In genomic region chr6:52124126-52125121, GRCh38 we compare ENCODE assay signal across 14 cellular contexts. TPM values are rescaled to one million over a fixed set of nuclear protein-coding genes. Genes with fewer than 3 reads are reported as not detected.
DNase-seq lines count a peak whose midpoint lies in the region; ATAC-seq, FAIRE-seq and TF ChIP-seq lines count a peak whose summit lies in the region.
"Had no signal": no experiment of that assay in that cellular context is flagged by ENCODE, and none has a peak within 500 bp of the region (broad histone marks: within the 10 kb centered on the region; RNA-seq: fewer than 3 reads in every experiment).

No MANE protein-coding gene starts in this region.

- H3K9ac ChIP-seq in K562 (ENCODE audit: insufficient read depth in 1 of 2, low read depth in 2 of 2, low read length in 2 of 2) = no peak overlapping the region
- no peak overlapping the region for H3K9ac ChIP-seq in neural cell (ENCODE audit: low read length)

- peaks cover 53% of the 10 kb centered on the region for H3K4me1 Mint-ChIP-seq in Calu3 (ENCODE audit: low read depth, unreplicated experiment)
- H3K4me1 Mint-ChIP-seq in chondrocyte (ENCODE audit: low read depth) = no peaks in the 10 kb centered on the region
- H3K4me1 Mint-ChIP-seq: IgD-negative memory B cell had no signal

- DNase-seq in Calu3 = peak; percentile 28
- no peak for DNase-seq in K562 (ENCODE audit: extremely low read depth in 1 of 4, low spot score in 3 of 4)
- peak; percentile 92 for DNase-seq in kidney glomerular epithelial cell (lab: John Stamatoyannopoulos, UW)
- no peak for DNase-seq in chondrocyte (ENCODE audit: low spot score)
- no peak for DNase-seq in NCI-H2227 (lab: John Stamatoyannopoulos, UW; ENCODE audit: unreplicated experiment)
- DNase-seq: NCI-H187 treated with DMSO at 0.1 percent for 48 hours, NCI-H446 treated with DMSO at 0.1 percent for 48 hours, NCI-H748 treated with DMSO at 0.1 percent for 48 hours, PC-9 had no signal

- FAIRE-seq in K562 (lab: Jason Lieb, UNC) = no peak

- H4K20me1 ChIP-seq in K562 (replicated peaks; ENCODE audit: control insufficient read depth, insufficient read depth, low read length) = no peaks in the 10 kb centered on the region
- no peaks in the 10 kb centered on the region for H4K20me1 ChIP-seq in neural cell (ENCODE audit: insufficient read depth)

- peak overlapping the region; percentile 51 for H3K27ac Mint-ChIP-seq in Calu3 (ENCODE audit: unreplicated experiment)
- H3K27ac Mint-ChIP-seq in chondrocyte (ENCODE audit: unreplicated experiment) = no peak overlapping the region
- H3K27ac Mint-ChIP-seq: IgD-negative memory B cell had no signal

- no peaks in the 10 kb centered on the region for H3K9me2 ChIP-seq in neural cell (ENCODE audit: insufficient read depth, low read length)

- H3K9me3 ChIP-seq in K562 (replicated peaks; ENCODE audit: control insufficient read depth, insufficient read depth, low read depth, low read length) (no peaks in the 10 kb centered on the region), neural cell (ENCODE audit: low read length) (no peaks in the 10 kb centered on the region)

- no peak for ATAC-seq in K562
- no peak for ATAC-seq in HG03139 (IDR thresholded peaks at IDR 0.05; ENCODE audit: unreplicated experiment)

- H3F3A ChIP-seq in neural cell (ENCODE audit: insufficient read depth, low read length, poor library complexity, severe bottlenecking) = no peaks in the 10 kb centered on the region

- H3K9me3 Mint-ChIP-seq in Calu3 (ENCODE audit: low read depth, unreplicated experiment) = no peaks in the 10 kb centered on the region
- H3K9me3 Mint-ChIP-seq in chondrocyte (ENCODE audit: low read depth) = peaks cover 3% of the 10 kb centered on the region

- TF ChIP-seq POLR2A in K562 (conservative IDR thresholded peaks at IDR 0.05) = no peak

- no peaks in the 10 kb centered on the region for H3K4me1 ChIP-seq in K562 (replicated peaks in 1 of 2; ENCODE audit: control insufficient read depth in 2 of 2, insufficient read depth in 2 of 2, low read length in 2 of 2)

- POLR2A ChIA-PET in K562 (lab: Yijun Ruan, JAX) = no interaction called here

- no peaks in the 10 kb centered on the region for H3K79me2 ChIP-seq in K562 (ENCODE audit: control insufficient read depth, insufficient read depth, low read length)
- no peaks in the 10 kb centered on the region for H3K79me2 ChIP-seq in neural cell (replicated peaks; ENCODE audit: insufficient read depth, low read length)

- TF ChIP-seq EP300 in K562 (IDR thresholded peaks at IDR 0.05; ENCODE audit: low read length) (no peak), neural cell (conservative IDR thresholded peaks at IDR 0.05; ENCODE audit: poor library complexity, severe bottlenecking) (peak; percentile 41)

- H3K27me3 ChIP-seq in K562 (ENCODE audit: control insufficient read depth in 2 of 2, insufficient read depth in 2 of 2, low read length in 2 of 2) = no peaks in the 10 kb centered on the region
- no peaks in the 10 kb centered on the region for H3K27me3 ChIP-seq in neural cell (ENCODE audit: insufficient read depth, low read depth, low read length)

- no peaks in the 10 kb centered on the region for H3K9me1 ChIP-seq in K562 (ENCODE audit: control insufficient read depth, insufficient read depth, low read length)

- H3K4me2 ChIP-seq in K562 (ENCODE audit: insufficient read depth, low read length) (no peak overlapping the region), neural cell (ENCODE audit: low read length) (no peak overlapping the region)
- H3K4me2 ChIP-seq: PC-9 had no signal

- 0% methylated on average over 3 of the region's 3 CpGs for WGBS in K562 (ENCODE audit: insufficient coverage, low coverage, missing lambda C conversion rate)

- H3K4me3 ChIP-seq in K562 (no peak overlapping the region), neural cell (ENCODE audit: low read length) (no peak overlapping the region)
- H3K4me3 ChIP-seq: PC-9 had no signal

- H3K36me3 ChIP-seq in K562 (ENCODE audit: control insufficient read depth, insufficient read depth, low read length) (no peaks in the 10 kb centered on the region), neural cell (ENCODE audit: insufficient read depth, low read length) (no peaks in the 10 kb centered on the region)

- H3K36me3 Mint-ChIP-seq in Calu3 (ENCODE audit: insufficient read depth, unreplicated experiment) = no peaks in the 10 kb centered on the region
- no peaks in the 10 kb centered on the region for H3K36me3 Mint-ChIP-seq in chondrocyte (ENCODE audit: low read depth)
- H3K36me3 Mint-ChIP-seq: IgD-negative memory B cell had no signal

- peak overlapping the region; percentile 37 for H3K4me3 Mint-ChIP-seq in Calu3 (ENCODE audit: low read depth, unreplicated experiment)
- H3K4me3 Mint-ChIP-seq in chondrocyte (ENCODE audit: unreplicated experiment) = no peak overlapping the region
- H3K4me3 Mint-ChIP-seq: IgD-negative memory B cell had no signal

- H2AFZ ChIP-seq in K562 (ENCODE audit: low read depth, low read length) = no peak overlapping the region
- no peak overlapping the region for H2AFZ ChIP-seq in neural cell (ENCODE audit: low read depth, low read length)
- H2AFZ ChIP-seq: PC-9 had no signal

- in situ Hi-C loops in K562 (cut with MboI) = no loop called here

- H3K27ac ChIP-seq in K562 (ENCODE audit: extremely low read depth, low read depth, low read length) (no peak overlapping the region), neural cell (ENCODE audit: low read length) (no peak overlapping the region)
- H3K27ac ChIP-seq: C4-2B, PC-9 had no signal

- BruUV-seq in Calu3 (replicated peaks; lab: Mats Ljungman, UMichigan) (no TSS peak), K562 (replicated peaks; lab: Mats Ljungman, UMichigan) (no TSS peak)

- no peak for TF ChIP-seq RAD21 in K562 (CRISPR knock-in tag; conservative IDR thresholded peaks at IDR 0.05 in 1 of 2, IDR thresholded peaks at IDR 0.05 in 1 of 2)
- TF ChIP-seq RAD21 in neural cell (conservative IDR thresholded peaks at IDR 0.05) = no peak

- no peak for TF ChIP-seq CTCF in Calu3 (IDR thresholded peaks at IDR 0.05; ENCODE audit: unreplicated experiment)
- TF ChIP-seq CTCF in K562 (IDR thresholded peaks at IDR 0.05 in 2 of 3, conservative IDR thresholded peaks at IDR 0.05 in 1 of 3; ENCODE audit: insufficient read depth in 2 of 3, low read depth in 1 of 3, low read length in 3 of 3) = no peak
- TF ChIP-seq CTCF in neural cell (IDR thresholded peaks at IDR 0.05; ENCODE audit: poor library complexity, severe bottlenecking) = no peak
- no peak for TF ChIP-seq CTCF in chondrocyte (IDR thresholded peaks at IDR 0.05)

- CTCF ChIA-PET in Calu3 (lab: Charles Lee) = interaction anchor here (0.8 to 1.7 kb wide), 5 partner anchors 9 to 147 kb away, joined by 3 to 5 read pairs (median 5); partner anchors contain the start of gene PKHD1
- CTCF ChIA-PET in K562 (lab: Yijun Ruan, JAX; ENCODE audit: low intra/inter-chr PET ratio) = no interaction called here

- H3K27me3 Mint-ChIP-seq in Calu3 (ENCODE audit: unreplicated experiment) (no peaks in the 10 kb centered on the region), chondrocyte (ENCODE audit: low read depth) (peaks cover 21% of the 10 kb centered on the region)

- intact Hi-C loops in Calu3 (cut with micrococcal nuclease; ENCODE audit: unreplicated experiment) = no loop called here
- intact Hi-C loops in K562 (cut with micrococcal nuclease) = no loop called here

TF ChIP-seq in K562, 482 proteins besides CTCF, POLR2A, EP300 and RAD21:
- TF ChIP-seq SRSF3 (IDR thresholded peaks at IDR 0.05; ENCODE audit: insufficient read depth, low read length) = no peak
- TF ChIP-seq MEIS2 (IDR thresholded peaks at IDR 0.05; ENCODE audit: partially characterized antibody) = peak; percentile 11
TF ChIP-seq in K562: peak in this region for 1.

TF ChIP-seq in neural cell, 6 proteins besides CTCF, POLR2A, EP300 and RAD21 (continues in another document):
- TF ChIP-seq EZH2 (IDR thresholded peaks at IDR 0.05; ENCODE audit: borderline replicate concordance, insufficient read depth, low read length, poor library complexity, severe bottlenecking) = no peak
- TF ChIP-seq TAF1 (IDR thresholded peaks at IDR 0.05; ENCODE audit: low read depth) = no peak

RNA-seq across cellular contexts. Expression of gene PKHD1, which starts 37.0 kb away (rescaled TPM):
- 23.7 and 25.2 TPM in 2 replicates for total RNA-seq in Calu3 (2022)
- 0.05 and 0.07 TPM in 2 replicates for total RNA-seq in K562 (2011; cell fraction: chromatin; rRNA removed; ENCODE audit: low replicate concordance)
- total RNA-seq in K562 (2011; cell fraction: nucleolus; rRNA removed) = under 0.01 TPM in 2 replicates
- under 0.01 TPM in 1 of 2 replicates, not detected in the other for total RNA-seq in K562 (2011; cell fraction: nucleoplasm; rRNA removed)
- total RNA-seq in K562 (2014; rRNA removed) = not detected in 2 replicates
- under 0.01 TPM in 1 of 2 replicates, not detected in the other for total RNA-seq in K562 (2014; rRNA removed; fragmentation: Illumina TruSeq; extraction: Trizol)
- 0.04 TPM in 1 of 2 replicates, not detected in the other for total RNA-seq in K562 (2015; rRNA removed; fragmentation: Illumina TruSeq; extraction: Trizol)
- total RNA-seq in K562 (2021) = 0.02 TPM in 1 of 2 replicates, not detected in the other
- under 0.01 and 0.01 TPM in 2 replicates for polyA plus RNA-seq in K562 (2011; rRNA removed)
- polyA plus RNA-seq in K562 (2011; cell fraction: cytosol; rRNA removed) = not detected in 2 replicates
- 0.01 and 0.06 TPM in 2 replicates for polyA plus RNA-seq in K562 (2011; cell fraction: nucleus; rRNA removed)
- 0.01 and 0.04 TPM in 2 replicates for polyA plus RNA-seq in K562 (2012)
- polyA plus RNA-seq in K562 (2014; fragmentation: Illumina TruSeq; extraction: Trizol) = 0.01 TPM in 1 of 2 replicates, not detected in the other
- not detected for polyA plus RNA-seq in K562 (2014; fragmentation: Nextera tagmentation; extraction: Ambion mirVana)
- 0.01 TPM in 1 of 2 replicates, not detected in the other for polyA plus RNA-seq in K562 (2014; rRNA removed)
- 0.04 TPM in 1 of 2 replicates, not detected in the other for polyA minus RNA-seq in K562 (2011; rRNA and poly(A)+ RNA removed)
- not detected in 2 replicates for polyA minus RNA-seq in K562 (2011; cell fraction: cytosol; rRNA and poly(A)+ RNA removed)
- polyA minus RNA-seq in K562 (2011; cell fraction: nucleus; rRNA and poly(A)+ RNA removed) = under 0.01 TPM in 1 of 2 replicates, not detected in the other
- polyA plus RNA-seq in neural cell = not detected in 2 replicates
- under 0.01 TPM in 1 of 2 replicates, not detected in the other for polyA minus RNA-seq in neural cell
- not detected in 3 replicates for total RNA-seq in chondrocyte
- total RNA-seq: H4, PC-9 had no signal
- polyA plus RNA-seq: IgD-negative memory B cell had no signal

Comparison
In these comparisons a context has a peak if more than half of its experiments do, and no peak if none do; other contexts are left out.
1. DNase-seq: peak in Calu3 (single experiment) and kidney glomerular epithelial cell (single experiment); none in K562 (0 of 4), chondrocyte (single experiment) and NCI-H2227 (single experiment).
2. RNA of gene PKHD1, which starts 37.0 kb away (total RNA-seq): 23.7 to 25.2 TPM in Calu3; under 0.01 to 0.07 TPM in K562 and not detected in chondrocyte; every median in the first group is over 10 times any median in the second.